20 cellular contexts compared by ENCODE assay signal in genomic region chr3:73446467-73447110, GRCh38.
DNase-seq lines count a peak whose midpoint lies in the region; ATAC-seq and TF ChIP-seq lines count a peak whose summit lies in the region.
"Had no signal": no experiment of that assay in that cellular context is flagged by ENCODE, and none has a peak within 500 bp of the region (broad histone marks: within the 10 kb centered on the region; RNA-seq: fewer than 3 reads in every experiment).

No MANE protein-coding gene starts in this region.

- DNase-seq in heart left ventricle (peak in 1 of 5 donors; percentile 28), right cardiac atrium (no peak), HCEC 1CT (no peak)
- DNase-seq in stimulated activated naive CD4-positive, alpha-beta T cell (lab: John Stamatoyannopoulos, UW): no peak
- DNase-seq: ACHN; BE2C; C1 segment of cervical spinal cord; CD4-positive, CD25-positive, alpha-beta regulatory T cell; CD8-positive, alpha-beta memory T cell; COR-L47; DMS 273 treated with DMSO at 0.1 percent for 48 hours; DMS53; DND-41; EL; HFFc6 had no signal

- 41 to 51% (median 45%) methylated on average over 10 of the region's 10 CpGs for WGBS in heart left ventricle, 4 donors
- 46% methylated on average over 10 of the region's 10 CpGs for WGBS in right cardiac atrium

- peak overlapping the region; percentile 31 for H2AFZ ChIP-seq in SU-DHL-6 (ENCODE audit: low read depth, low read length, severe bottlenecking)
- H2AFZ ChIP-seq: GM23338 had no signal

- peaks cover 0 to 72% (median 19%) of the 10 kb centered on the region in 12 donors for H3K4me1 ChIP-seq in heart left ventricle
- no peaks in the 10 kb centered on the region for H3K4me1 ChIP-seq in right cardiac atrium (ENCODE audit: control insufficient read depth, insufficient read depth, low read length)

- H3K27me3 ChIP-seq in SU-DHL-6 (ENCODE audit: low read length) (no peaks in the 10 kb centered on the region), heart left ventricle (no peaks in the 10 kb centered on the region), right cardiac atrium (ENCODE audit: control insufficient read depth, insufficient read depth) (no peaks in the 10 kb centered on the region)
- H3K27me3 ChIP-seq: BE2C had no signal

- no peak overlapping the region for H3K4me2 ChIP-seq in SU-DHL-6 (ENCODE audit: low read depth, low read length, poor library complexity, severe bottlenecking)
- H3K4me2 ChIP-seq: GM23338 had no signal

- H4K20me1 ChIP-seq in SU-DHL-6 (ENCODE audit: low read depth, low read length): no peaks in the 10 kb centered on the region

- no peak for TF ChIP-seq CTCF in SU-DHL-6 (IDR thresholded peaks at IDR 0.05; ENCODE audit: insufficient read depth, low read length, poor library complexity, severe bottlenecking)
- no peak for TF ChIP-seq CTCF in heart left ventricle (IDR thresholded peaks at IDR 0.05)

- ATAC-seq in heart left ventricle (peak; percentile 67 to 83 (median 70)), right cardiac atrium (peak; percentile 31 to 59), HG03457 (IDR thresholded peaks at IDR 0.05; ENCODE audit: unreplicated experiment) (no peak)
- ATAC-seq: GM23338, HCT116, HepG2 had no signal

- H3K27ac ChIP-seq in SU-DHL-6 (ENCODE audit: low read depth, low read length): peak overlapping the region; percentile 99; the same call in 1 of the 2 replicates
- peak overlapping the region in 6 of 12 donors; percentile 34 to 75 (median 48) for H3K27ac ChIP-seq in heart left ventricle
- no peak overlapping the region for H3K27ac ChIP-seq in right cardiac atrium (ENCODE audit: low read length)

- intact Hi-C loops in heart left ventricle (cut with DNase I): no loop called here
- intact Hi-C loops in right cardiac atrium (cut with DNase I): no loop called here

- no peaks in the 10 kb centered on the region for H3K36me3 ChIP-seq in SU-DHL-6 (ENCODE audit: low read length)
- no peaks in the 10 kb centered on the region for H3K36me3 ChIP-seq in heart left ventricle
- H3K36me3 ChIP-seq: BE2C had no signal

- H3F3A ChIP-seq in SU-DHL-6 (ENCODE audit: insufficient read depth): peaks cover 44% of the 10 kb centered on the region

- TF ChIP-seq POLR2A in heart left ventricle (IDR thresholded peaks at IDR 0.05): no peak

- no peak overlapping the region for H3K4me3 ChIP-seq in SU-DHL-6 (ENCODE audit: insufficient read depth, low read length, poor library complexity, severe bottlenecking)
- no peak overlapping the region for H3K4me3 ChIP-seq in heart left ventricle
- no peak overlapping the region for H3K4me3 ChIP-seq in right cardiac atrium (ENCODE audit: low read length)
- H3K4me3 ChIP-seq: GM23338 had no signal

- no peak overlapping the region for H3K9ac ChIP-seq in SU-DHL-6 (ENCODE audit: low read length)

- H3K9me3 ChIP-seq in SU-DHL-6 (ENCODE audit: insufficient read depth, low read length): no peaks in the 10 kb centered on the region
- H3K9me3 ChIP-seq in heart left ventricle: no peaks in the 10 kb centered on the region
- no peaks in the 10 kb centered on the region for H3K9me3 ChIP-seq in right cardiac atrium (ENCODE audit: control insufficient read depth, low read length)
- H3K9me3 ChIP-seq: BE2C had no signal

- no peaks in the 10 kb centered on the region for H3K9me2 ChIP-seq in SU-DHL-6 (replicated peaks; ENCODE audit: insufficient read depth, low read length)

- H3K79me2 ChIP-seq in SU-DHL-6 (ENCODE audit: insufficient read depth, low read length): no peaks in the 10 kb centered on the region
